In the genomic region with DNA sequence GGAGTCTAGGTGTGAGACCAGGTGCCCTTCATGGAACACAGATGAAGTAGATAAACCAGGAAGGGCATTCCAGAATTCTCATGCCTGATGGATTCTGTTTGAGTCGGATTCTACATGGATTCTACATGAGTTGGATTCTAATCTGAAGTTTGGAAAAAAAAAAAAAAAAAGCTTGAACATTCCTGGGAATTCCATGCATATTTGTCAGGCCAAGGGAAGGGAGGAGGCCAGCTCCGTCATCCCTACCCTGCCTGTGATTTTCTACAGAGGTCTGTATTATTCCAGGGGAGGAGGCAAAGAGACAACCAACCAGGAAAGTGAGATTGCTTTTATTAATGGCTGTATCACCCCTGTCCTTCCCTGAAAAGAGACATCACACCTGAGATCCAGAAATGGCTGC, we compare ENCODE assay signal across 17 cellular contexts. TPM values are rescaled to one million over a fixed set of nuclear protein-coding genes. Genes with fewer than 3 reads are reported as not detected.
DNase-seq lines count a peak whose midpoint lies in the region; ATAC-seq, FAIRE-seq and TF ChIP-seq lines count a peak whose summit lies in the region.
"Had no signal": no experiment of that assay in that cellular context is flagged by ENCODE, and none has a peak within 500 bp of the region (broad histone marks: within the 10 kb centered on the region; RNA-seq: fewer than 3 reads in every experiment).

No MANE protein-coding gene starts in this region.

- FAIRE-seq in urothelium cell line (lab: Jason Lieb, UNC), result no peak
- FAIRE-seq: G401.6, islet of Langerhans had no signal

- peak overlapping the region; percentile 96 for H3K27ac Mint-ChIP-seq in stimulated activated naive CD8-positive, alpha-beta T cell treated with anti-CD3 and anti-CD28 coated beads, Interleukin-15, Interleukin-2, amounts not matched to agents 100 ng/mL and 50 ng/mL, for 24 hours
- H3K27ac Mint-ChIP-seq in stimulated activated naive CD8-positive, alpha-beta T cell treated with anti-CD3 and anti-CD28 coated beads, Interleukin-15, amount 100 ng/mL, for 72 hours, result no peak overlapping the region
- H3K27ac Mint-ChIP-seq in stimulated activated memory B cell treated with anti-CD40 and anti-IgM and Interleukin-4, amounts not matched to agents 10 μg/mL and 1 μg/mL and 100 μg/mL, for 72 hours, result no peak overlapping the region

- peaks cover 8% of the 10 kb centered on the region for H3K27me3 Mint-ChIP-seq in stimulated activated naive CD8-positive, alpha-beta T cell treated with anti-CD3 and anti-CD28 coated beads, Interleukin-15, Interleukin-2, amounts not matched to agents 100 ng/mL and 50 ng/mL, for 24 hours
- H3K27me3 Mint-ChIP-seq in stimulated activated naive CD8-positive, alpha-beta T cell treated with anti-CD3 and anti-CD28 coated beads, Interleukin-15, amount 100 ng/mL, for 72 hours, result peaks cover 13% of the 10 kb centered on the region
- no peaks in the 10 kb centered on the region for H3K27me3 Mint-ChIP-seq in stimulated activated memory B cell treated with anti-CD40 and anti-IgM and Interleukin-4, amounts not matched to agents 10 μg/mL and 1 μg/mL and 100 μg/mL, for 72 hours
- H3K27me3 Mint-ChIP-seq: naive B cell had no signal

- DNase-seq in stimulated activated naive CD8-positive, alpha-beta T cell treated with anti-CD3 and anti-CD28 coated beads, Interleukin-15, amount 100 ng/mL, for 72 hours, result no peak
- DNase-seq in SJSA1 (ENCODE audit: low read depth in 1 of 2, low spot score in 2 of 2), result peak; percentile 64 to 66
- peak; percentile 60 for DNase-seq in fibroblast of mammary gland (ENCODE audit: low read depth)
- DNase-seq in urothelium cell line (ENCODE audit: low spot score), result peak; percentile 66
- DNase-seq in SKM-1 (lab: John Stamatoyannopoulos, UW; ENCODE audit: unreplicated experiment), result no peak
- DNase-seq in NCI-H510A (lab: John Stamatoyannopoulos, UW), result no peak
- DNase-seq: activated CD4-positive, alpha-beta T cell treated with anti-CD3 and anti-CD28 coated beads for 4 hours; activated naive CD4-positive, alpha-beta T cell; naive B cell; NCI-H1436 treated with DMSO at 0.1 percent for 48 hours; NCI-H69 had no signal

- no peaks in the 10 kb centered on the region for H3K9me3 ChIP-seq in SJSA1 (replicated peaks)

- no peak for ATAC-seq in stimulated activated naive CD8-positive, alpha-beta T cell treated with anti-CD3 and anti-CD28 coated beads, Interleukin-15, amount 100 ng/mL, for 72 hours
- no peak for ATAC-seq in stimulated activated memory B cell treated with anti-CD40 and anti-IgM and Interleukin-4, amounts not matched to agents 10 μg/mL and 1 μg/mL and 100 μg/mL, for 72 hours

- H3K9me3 Mint-ChIP-seq in stimulated activated naive CD8-positive, alpha-beta T cell treated with anti-CD3 and anti-CD28 coated beads, Interleukin-15, Interleukin-2, amounts not matched to agents 100 ng/mL and 50 ng/mL, for 24 hours, result peaks cover 8% of the 10 kb centered on the region
- H3K9me3 Mint-ChIP-seq in stimulated activated naive CD8-positive, alpha-beta T cell treated with anti-CD3 and anti-CD28 coated beads, Interleukin-15, amount 100 ng/mL, for 72 hours, result peaks cover 5 to 13% of the 10 kb centered on the region in 2 donors
- no peaks in the 10 kb centered on the region for H3K9me3 Mint-ChIP-seq in stimulated activated memory B cell treated with anti-CD40 and anti-IgM and Interleukin-4, amounts not matched to agents 10 μg/mL and 1 μg/mL and 100 μg/mL, for 72 hours
- H3K9me3 Mint-ChIP-seq: naive B cell had no signal

- peak overlapping the region; percentile 66 for H3K27ac ChIP-seq in SJSA1

- peaks cover 4% of the 10 kb centered on the region for H3K36me3 Mint-ChIP-seq in stimulated activated naive CD8-positive, alpha-beta T cell treated with anti-CD3 and anti-CD28 coated beads, Interleukin-15, Interleukin-2, amounts not matched to agents 100 ng/mL and 50 ng/mL, for 24 hours (ENCODE audit: low read depth)
- no peaks in the 10 kb centered on the region for H3K36me3 Mint-ChIP-seq in stimulated activated memory B cell treated with anti-CD40 and anti-IgM and Interleukin-4, amounts not matched to agents 10 μg/mL and 1 μg/mL and 100 μg/mL, for 72 hours
- H3K36me3 Mint-ChIP-seq: naive B cell had no signal

- H3K4me3 ChIP-seq in SJSA1, result no peak overlapping the region
- H3K4me3 ChIP-seq in fibroblast of mammary gland (ENCODE audit: control insufficient read depth, low read depth, low read length), result no peak overlapping the region

- H3K4me1 Mint-ChIP-seq in stimulated activated naive CD8-positive, alpha-beta T cell treated with anti-CD3 and anti-CD28 coated beads, Interleukin-15, Interleukin-2, amounts not matched to agents 100 ng/mL and 50 ng/mL, for 24 hours (ENCODE audit: low read depth), result peaks cover 50% of the 10 kb centered on the region
- H3K4me1 Mint-ChIP-seq in stimulated activated naive CD8-positive, alpha-beta T cell treated with anti-CD3 and anti-CD28 coated beads, Interleukin-15, amount 100 ng/mL, for 72 hours, result peaks cover 45% of the 10 kb centered on the region
- H3K4me1 Mint-ChIP-seq in stimulated activated memory B cell treated with anti-CD40 and anti-IgM and Interleukin-4, amounts not matched to agents 10 μg/mL and 1 μg/mL and 100 μg/mL, for 72 hours, result peaks cover 16% of the 10 kb centered on the region

- no peaks in the 10 kb centered on the region for H3K36me3 ChIP-seq in SJSA1

- no peaks in the 10 kb centered on the region for H3K27me3 ChIP-seq in SJSA1 (replicated peaks)

- peaks cover 29% of the 10 kb centered on the region for H3K4me1 ChIP-seq in SJSA1 (replicated peaks)

- no peak overlapping the region for H3K4me3 Mint-ChIP-seq in stimulated activated naive CD8-positive, alpha-beta T cell treated with anti-CD3 and anti-CD28 coated beads, Interleukin-15, Interleukin-2, amounts not matched to agents 100 ng/mL and 50 ng/mL, for 24 hours
- H3K4me3 Mint-ChIP-seq in stimulated activated naive CD8-positive, alpha-beta T cell treated with anti-CD3 and anti-CD28 coated beads, Interleukin-15, amount 100 ng/mL, for 72 hours, result peak overlapping the region in 1 of 2 donors; percentile 15
- no peak overlapping the region for H3K4me3 Mint-ChIP-seq in stimulated activated memory B cell treated with anti-CD40 and anti-IgM and Interleukin-4, amounts not matched to agents 10 μg/mL and 1 μg/mL and 100 μg/mL, for 72 hours

- TF ChIP-seq CTCF in fibroblast of mammary gland (conservative IDR thresholded peaks at IDR 0.05; ENCODE audit: control insufficient read depth, insufficient read depth, low read depth, low read length), result no peak

RNA-seq across cellular contexts. Expression of a gene that starts 27.8 kb away (rescaled TPM):
- not detected in 2 replicates for total RNA-seq in SJSA1 (2014; rRNA removed; shearing (Covaris generic))
- total RNA-seq: cerebellum, subcutaneous adipose tissue had no signal

Comparison
In these comparisons a context has a peak if more than half of its experiments do, and no peak if none do; other contexts are left out.
1. DNase-seq: peak in SJSA1 (2 of 2), fibroblast of mammary gland (single experiment) and urothelium cell line (single experiment); none in stimulated activated naive CD8-positive, alpha-beta T cell treated with anti-CD3 and anti-CD28 coated beads, Interleukin-15, amount 100 ng/mL, for 72 hours (0 of 2), SKM-1 (single experiment) and NCI-H510A (single experiment).